ENCODE assay signal across 8 cellular contexts in genomic region chr3:186783731-186784515, GRCh38. TPM values are rescaled to one million over a fixed set of nuclear protein-coding genes. Genes with fewer than 3 reads are reported as not detected.
A peak's percentile ranks its signal among the peaks of the same experiment; 100 is the strongest.
DNase-seq lines count a peak whose midpoint lies in the region; ATAC-seq and TF ChIP-seq lines count a peak whose summit lies in the region.

No MANE protein-coding gene starts in this region.

- peaks cover 43% of the 10 kb centered on the region for H3K4me1 Mint-ChIP-seq in endothelial cell (ENCODE audit: unreplicated experiment)

- H3K4me3 Mint-ChIP-seq in endothelial cell (ENCODE audit: unreplicated experiment), result peak overlapping the region; percentile 100

- WGBS in mesodermal cell (ENCODE audit: insufficient coverage in 2 of 2), 2 experiments, result 0% methylated on average over 40 to 44 of the region's 56 CpGs

- peaks cover 53% of the 10 kb centered on the region for H3K36me3 ChIP-seq in mesodermal cell (ENCODE audit: control insufficient read depth, insufficient read depth, low read length)

- peaks cover 17% of the 10 kb centered on the region for H3K27me3 Mint-ChIP-seq in endothelial cell (ENCODE audit: unreplicated experiment)

- DNase-seq in AML-193 (lab: John Stamatoyannopoulos, UW), result peak; percentile 70 to 71
- DNase-seq in NCI-H774 (lab: John Stamatoyannopoulos, UW), result peak; percentile 91
- DNase-seq in activated CD8-positive, alpha-beta memory T cell treated with anti-CD3 and anti-CD28 coated beads, Interleukin-2, amount 50 U/mL, for 4 hours, result peak; percentile 83
- DNase-seq in endothelial cell (ENCODE audit: low spot score), result peak; percentile 82
- DNase-seq in stimulated activated CD8-positive, alpha-beta memory T cell treated with anti-CD3 and anti-CD28 coated beads, Interleukin-15, amount 100 ng/mL, for 24 hours (ENCODE audit: low read depth), result peak; percentile 50

- no peaks in the 10 kb centered on the region for H3K9me3 ChIP-seq in mesodermal cell (ENCODE audit: control insufficient read depth, low read length)

- H3K9me3 Mint-ChIP-seq in endothelial cell (ENCODE audit: unreplicated experiment), result no peaks in the 10 kb centered on the region

- H3K36me3 Mint-ChIP-seq in endothelial cell (ENCODE audit: low read depth, unreplicated experiment), result peaks cover 52% of the 10 kb centered on the region

- TF ChIP-seq CTCF in endothelial cell (IDR thresholded peaks at IDR 0.05; ENCODE audit: unreplicated experiment), result no peak

- H3K27ac Mint-ChIP-seq in endothelial cell (ENCODE audit: unreplicated experiment), result peak overlapping the region; percentile 100

- ATAC-seq in GM19043 (IDR thresholded peaks at IDR 0.05; ENCODE audit: low read depth, unreplicated experiment), result peak; percentile 68
- peak; percentile 76 for ATAC-seq in HG03354 (IDR thresholded peaks at IDR 0.05; ENCODE audit: poor library complexity, severe bottlenecking, unreplicated experiment)

- peak overlapping the region; percentile 99 for H3K4me3 ChIP-seq in mesodermal cell (ENCODE audit: extremely low read depth, insufficient read depth, low read length, poor library complexity, severe bottlenecking)

- peaks cover 9% of the 10 kb centered on the region for H3K4me1 ChIP-seq in mesodermal cell (ENCODE audit: control insufficient read depth, insufficient read depth, low read length, poor library complexity, severe bottlenecking)

- peak overlapping the region; percentile 100 for H3K27ac ChIP-seq in mesodermal cell (ENCODE audit: low read depth, low read length, severe bottlenecking)

RNA-seq across cellular contexts. Expression of gene EIF4A2, which starts 0.5 kb away (rescaled TPM):
- total RNA-seq in endothelial cell (ENCODE audit: unreplicated experiment), result 260 TPM
- polyA plus RNA-seq in mesodermal cell (2013, experiment 1 of 2), result 506 TPM
- 551 TPM for polyA plus RNA-seq in mesodermal cell (2013, experiment 2 of 2)

RNA-seq across cellular contexts. Expression of gene RFC4, which starts 22.4 kb away (rescaled TPM):
- total RNA-seq in endothelial cell (ENCODE audit: unreplicated experiment), result 30.2 TPM
- 70.1 TPM for polyA plus RNA-seq in mesodermal cell (2013, experiment 1 of 2)
- 66.0 TPM for polyA plus RNA-seq in mesodermal cell (2013, experiment 2 of 2)

RNA-seq across cellular contexts. Expression of gene ADIPOQ, which starts 58.6 kb away (rescaled TPM):
- total RNA-seq in endothelial cell (ENCODE audit: unreplicated experiment), result not detected
- polyA plus RNA-seq in mesodermal cell (2013, experiment 1 of 2), result not detected
- polyA plus RNA-seq in mesodermal cell (2013, experiment 2 of 2), result not detected

Comparison
In these comparisons a context has a peak if more than half of its experiments do, and no peak if none do; other contexts are left out.
1. Peak in every context shown above with its lines: DNase-seq, ATAC-seq, H3K4me3 ChIP-seq and H3K27ac ChIP-seq.